8 cellular contexts compared by ENCODE assay signal in the genomic region with DNA sequence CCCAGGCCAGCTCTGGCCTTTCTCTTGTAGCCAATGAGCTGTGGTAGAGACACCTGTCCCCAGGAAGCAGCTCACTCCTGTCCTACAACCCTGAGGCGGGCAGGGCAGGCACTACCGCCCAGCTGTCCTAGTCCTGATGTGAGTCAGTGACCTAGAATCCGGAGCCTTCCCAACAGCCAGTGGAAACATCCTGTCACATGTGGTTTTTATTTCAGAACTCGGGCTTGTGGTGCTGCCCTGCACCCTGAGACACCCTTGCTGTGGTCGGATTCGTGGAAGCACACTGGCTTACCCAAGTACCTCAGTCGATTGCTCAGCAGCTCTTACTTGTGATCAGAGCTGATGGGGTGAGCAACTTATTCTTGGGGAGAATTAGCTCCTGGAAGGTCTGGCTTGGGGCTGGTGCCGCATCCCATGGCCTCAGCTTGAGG.
DNase-seq lines count a peak whose midpoint lies in the region; ATAC-seq lines count a peak whose summit lies in the region.
"Had no signal": no experiment of that assay in that cellular context is flagged by ENCODE, and none has a peak within 500 bp of the region (broad histone marks: within the 10 kb centered on the region; RNA-seq: fewer than 3 reads in every experiment).

No MANE protein-coding gene starts in this region.

- ATAC-seq in HG03565 (IDR thresholded peaks at IDR 0.05; ENCODE audit: unreplicated experiment), result no peak

- DNase-seq in GM03348 (ENCODE audit: low spot score) (peak; percentile 87), NCI-H2196 (lab: John Stamatoyannopoulos, UW; ENCODE audit: unreplicated experiment) (peak; percentile 26), amniotic epithelial cell (ENCODE audit: low read depth) (peak; percentile 82), renal cortical epithelial cell (ENCODE audit: low read depth) (peak; percentile 5), NCI-H146 (lab: John Stamatoyannopoulos, UW) (no peak), anterior cingulate cortex (lab: John Stamatoyannopoulos, UW) (no peak)
- DNase-seq: T-helper 9 cell had no signal

Comparison
In these comparisons a context has a peak if more than half of its experiments do, and no peak if none do; other contexts are left out.
1. DNase-seq: peak in GM03348 (single experiment), NCI-H2196 (single experiment), amniotic epithelial cell (single experiment) and renal cortical epithelial cell (single experiment); none in NCI-H146 (single experiment) and anterior cingulate cortex (0 of 58).